In genomic region chr9:9917400-9917799, GRCh38 we compare ENCODE assay signal across 1 cellular context.
TF ChIP-seq lines count a peak whose summit lies in the region.

No MANE protein-coding gene starts in this region.

TF ChIP-seq in HepG2, 621 proteins besides CTCF, POLR2A, EP300 and RAD21 (continued from another document):
- no peak for TF ChIP-seq TFDP1 (CRISPR knock-in tag; IDR thresholded peaks at IDR 0.05; ENCODE audit: borderline replicate concordance)
- TF ChIP-seq SRSF1 (optimal IDR thresholded peaks at IDR 0.05; ENCODE audit: low read depth, low read length): no peak
- no peak for TF ChIP-seq ZBTB14 (CRISPR knock-in tag; IDR thresholded peaks at IDR 0.05)
- no peak for TF ChIP-seq RAD51 (IDR thresholded peaks at IDR 0.05; ENCODE audit: borderline replicate concordance)
- TF ChIP-seq KDM6A (CRISPR knock-in tag; IDR thresholded peaks at IDR 0.05; ENCODE audit: low read depth): no peak
